14 cellular contexts compared by ENCODE assay signal in genomic region chr13:44719857-44720671, GRCh38.
DNase-seq lines count a peak whose midpoint lies in the region; ATAC-seq and TF ChIP-seq lines count a peak whose summit lies in the region.
"Had no signal": no experiment of that assay in that cellular context is flagged by ENCODE, and none has a peak within 500 bp of the region (broad histone marks: within the 10 kb centered on the region; RNA-seq: fewer than 3 reads in every experiment).

No MANE protein-coding gene starts in this region.

- H3K27me3 Mint-ChIP-seq in HFFc6 (ENCODE audit: insufficient read depth), result no peaks in the 10 kb centered on the region

- no peak overlapping the region for H3K4me3 ChIP-seq in body of pancreas
- no peak overlapping the region for H3K4me3 ChIP-seq in upper lobe of right lung
- H3K4me3 ChIP-seq: PC-9 had no signal

- no peaks in the 10 kb centered on the region for H3K4me1 ChIP-seq in body of pancreas
- H3K4me1 ChIP-seq in upper lobe of right lung, result peaks cover 3% of the 10 kb centered on the region

- 69 to 72% methylated on average over 3 of the region's 3 CpGs for WGBS in body of pancreas, 2 donors

- no peak for TF ChIP-seq POLR2A in body of pancreas (IDR thresholded peaks at IDR 0.05)

- DNase-seq in HFFc6 (peak; percentile 85), body of pancreas (peak in 2 of 4 donors; percentile 8 to 25), inferior parietal cortex (ENCODE audit: extremely low spot score) (peak; percentile 22), upper lobe of right lung (no peak), NCI-H1092 treated with DMSO at 0.1 percent for 48 hours (lab: John Stamatoyannopoulos, UW) (no peak), NCI-H2081 (lab: John Stamatoyannopoulos, UW) (no peak)
- no peak for DNase-seq in activated naive CD4-positive, alpha-beta T cell (lab: John Stamatoyannopoulos, UW)
- DNase-seq in central memory CD4-positive, alpha-beta T cell, result no peak
- DNase-seq: activated gamma-delta T cell; effector CD8-positive, alpha-beta T cell; GF-D8; NCI-H1436 treated with DMSO at 0.1 percent for 48 hours; PC-9 had no signal

- no peaks in the 10 kb centered on the region for H3K9me3 ChIP-seq in body of pancreas
- no peaks in the 10 kb centered on the region for H3K9me3 ChIP-seq in upper lobe of right lung

- TF ChIP-seq CTCF in HFFc6 (IDR thresholded peaks at IDR 0.05) (no peak), body of pancreas (IDR thresholded peaks at IDR 0.05) (no peak), upper lobe of right lung (IDR thresholded peaks at IDR 0.05) (no peak)

- peak overlapping the region; percentile 79 for H3K27ac Mint-ChIP-seq in HFFc6

- intact Hi-C loops in body of pancreas (cut with DNase I), result no loop called here
- intact Hi-C loops in upper lobe of right lung (cut with DNase I), result no loop called here

- H3K4me1 Mint-ChIP-seq in HFFc6 (ENCODE audit: low read depth), result peaks cover 44% of the 10 kb centered on the region

- peak; percentile 30 for ATAC-seq in body of pancreas
- no peak for ATAC-seq in upper lobe of right lung
- ATAC-seq: activated CD4-positive, CD25-positive, alpha-beta regulatory T cell treated with anti-CD3 and anti-CD28 coated beads, Interleukin-2, amount 50 U/mL, for 24 hours had no signal

- no peak overlapping the region for H3K4me3 Mint-ChIP-seq in HFFc6

- H3K27me3 ChIP-seq in body of pancreas (no peaks in the 10 kb centered on the region), upper lobe of right lung (no peaks in the 10 kb centered on the region)

- peaks cover 10% of the 10 kb centered on the region for H3K9me3 Mint-ChIP-seq in HFFc6

- H3K27ac ChIP-seq in body of pancreas (peak overlapping the region in 3 of 4 donors; percentile 8 to 41 (median 25)), upper lobe of right lung (peak overlapping the region; percentile 4)
- H3K27ac ChIP-seq: PC-9 had no signal

- peaks cover 17% of the 10 kb centered on the region for H3K36me3 Mint-ChIP-seq in HFFc6 (ENCODE audit: low read depth)

- H3K36me3 ChIP-seq in body of pancreas (replicated peaks in 1 of 2; ENCODE audit: insufficient read depth in 1 of 2, low read depth in 2 of 2) (no peaks in the 10 kb centered on the region), upper lobe of right lung (no peaks in the 10 kb centered on the region)

Comparison
In these comparisons a context has a peak if more than half of its experiments do, and no peak if none do; other contexts are left out.
1. DNase-seq: peak in HFFc6 (single experiment) and inferior parietal cortex (single experiment); none in upper lobe of right lung (single experiment), NCI-H1092 treated with DMSO at 0.1 percent for 48 hours (single experiment), NCI-H2081 (0 of 2), activated naive CD4-positive, alpha-beta T cell (0 of 4) and central memory CD4-positive, alpha-beta T cell (single experiment).